In the genomic region with DNA sequence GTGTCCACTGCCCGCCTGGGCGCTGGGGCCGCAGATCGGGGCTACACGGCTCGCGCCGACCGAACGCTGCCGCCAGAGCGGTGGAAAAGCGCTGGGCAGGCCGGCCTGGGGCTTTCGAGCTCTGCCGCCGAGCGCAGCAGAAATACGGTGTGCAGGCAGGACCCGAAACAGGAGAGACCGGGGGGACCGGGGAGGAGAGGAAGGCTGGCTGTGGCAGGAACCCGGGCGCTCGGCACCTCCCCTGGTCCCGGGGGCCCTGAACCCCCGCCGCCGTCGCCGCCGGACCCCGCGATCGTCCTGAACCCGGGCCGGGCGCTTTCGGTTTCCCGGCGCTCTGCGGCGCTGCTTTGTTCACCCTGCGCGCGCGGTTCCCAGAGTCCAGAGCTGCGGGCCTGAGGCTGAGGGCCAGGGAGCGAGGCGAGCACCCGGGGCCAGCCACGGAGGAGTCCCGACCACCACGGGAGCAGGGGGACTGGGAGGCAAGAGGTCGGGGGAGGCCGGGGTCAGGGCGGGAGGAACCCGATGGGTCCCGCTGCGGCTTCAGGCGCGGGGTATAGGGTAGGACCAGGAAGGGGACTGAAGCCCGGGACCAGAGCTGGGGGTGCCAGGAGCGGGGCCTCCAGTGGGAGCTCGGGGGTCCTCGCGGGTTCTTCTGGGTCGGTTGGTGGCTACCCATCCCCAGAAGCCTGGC, we compare ENCODE assay signal across 10 cellular contexts. TPM values are rescaled to one million over a fixed set of nuclear protein-coding genes. Genes with fewer than 3 reads are reported as not detected.
DNase-seq lines count a peak whose midpoint lies in the region; ATAC-seq and TF ChIP-seq lines count a peak whose summit lies in the region.
"Had no signal": no experiment of that assay in that cellular context is flagged by ENCODE, and none has a peak within 500 bp of the region (broad histone marks: within the 10 kb centered on the region; RNA-seq: fewer than 3 reads in every experiment).

No MANE protein-coding gene starts in this region.

- H3K4me3 ChIP-seq in HUES6 (ENCODE audit: low read depth, low read length): peak overlapping the region; percentile 60
- H3K4me3 ChIP-seq in choroid plexus epithelial cell (ENCODE audit: low read depth, low read length): peak overlapping the region; percentile 47
- H3K4me3 ChIP-seq in stomach: peak overlapping the region; percentile 57 to 66 (median 62)

- no peaks in the 10 kb centered on the region for H3K9me3 ChIP-seq in HUES6 (ENCODE audit: control insufficient read depth, insufficient read depth, low read depth, low read length)
- peaks cover 0 to 7% (median 0%) of the 10 kb centered on the region in 4 donors for H3K9me3 ChIP-seq in stomach

- H3K9ac ChIP-seq in HUES6 (ENCODE audit: low read length): peak overlapping the region; percentile 41

- no peak for ATAC-seq in HG02642 (IDR thresholded peaks at IDR 0.05; ENCODE audit: poor library complexity, unreplicated experiment)
- ATAC-seq in naive thymus-derived CD8-positive, alpha-beta T cell: no peak

- H3K9me3 Mint-ChIP-seq in naive thymus-derived CD8-positive, alpha-beta T cell: peaks cover 0 to 5% (median 0%) of the 10 kb centered on the region in 9 donors

- no peak overlapping the region for H3K27ac Mint-ChIP-seq in naive thymus-derived CD8-positive, alpha-beta T cell

- peak; percentile 13 for DNase-seq in choroid plexus epithelial cell (ENCODE audit: low read depth)
- DNase-seq in kidney tubule cell (ENCODE audit: low spot score): peak; percentile 38
- peak; percentile 59 for DNase-seq in stomach
- no peak for DNase-seq in OCI-M2 (lab: John Stamatoyannopoulos, UW; ENCODE audit: unreplicated experiment)
- no peak for DNase-seq in naive thymus-derived CD8-positive, alpha-beta T cell
- DNase-seq in NCI-H128 (lab: John Stamatoyannopoulos, UW; ENCODE audit: unreplicated experiment): no peak
- DNase-seq: effector CD4-positive, alpha-beta T cell; NCI-H2029 treated with DMSO at 0.1 percent for 48 hours had no signal

- peak overlapping the region in 1 of 10 donors; percentile 13 for H3K4me3 Mint-ChIP-seq in naive thymus-derived CD8-positive, alpha-beta T cell

- 0 out of 2 replicates have a peak, but pooled peaks cover 3% of the 10 kb centered on the region for H3K36me3 ChIP-seq in HUES6 (ENCODE audit: control insufficient read depth, insufficient read depth, low read length)
- no peaks in the 10 kb centered on the region for H3K36me3 ChIP-seq in stomach

- H3K4me1 Mint-ChIP-seq in naive thymus-derived CD8-positive, alpha-beta T cell: no peaks in the 10 kb centered on the region

- no peak for TF ChIP-seq EP300 in stomach (IDR thresholded peaks at IDR 0.05)

- intact Hi-C loops in stomach (cut with DNase I; ENCODE audit: low total_unique reads): no loop called here

- TF ChIP-seq CTCF in choroid plexus epithelial cell (conservative IDR thresholded peaks at IDR 0.05; ENCODE audit: low read depth, low read length): no peak
- no peak for TF ChIP-seq CTCF in stomach (IDR thresholded peaks at IDR 0.05)

- H3K36me3 Mint-ChIP-seq in naive thymus-derived CD8-positive, alpha-beta T cell: peaks cover 0 to 8% (median 0%) of the 10 kb centered on the region in 3 donors

- peaks cover 83% of the 10 kb centered on the region for H3K27me3 ChIP-seq in HUES6 (ENCODE audit: control insufficient read depth, insufficient read depth, low read length)
- H3K27me3 ChIP-seq in stomach: peaks cover 10 to 86% (median 43%) of the 10 kb centered on the region in 3 donors

- WGBS in stomach, 5 donors: 0 to 4% (median 2%) methylated on average over 21 to 68 of the region's 68 CpGs

- no peak overlapping the region for H3K27ac ChIP-seq in HUES6 (ENCODE audit: low read depth, low read length)
- H3K27ac ChIP-seq in stomach: peak overlapping the region; percentile 71 to 79 (median 75)

- H3K4me1 ChIP-seq in HUES6 (ENCODE audit: control insufficient read depth, insufficient read depth, low read length): peaks cover 25% of the 10 kb centered on the region; the same call in 1 of the 2 replicates
- peaks cover 14 to 49% (median 34%) of the 10 kb centered on the region in 4 donors for H3K4me1 ChIP-seq in stomach

- H3K27me3 Mint-ChIP-seq in naive thymus-derived CD8-positive, alpha-beta T cell: peaks cover 22 to 71% (median 50%) of the 10 kb centered on the region in 5 donors

- no peak for TF ChIP-seq POLR2A in stomach (IDR thresholded peaks at IDR 0.05)

- POLR2A ChIA-PET in naive thymus-derived CD8-positive, alpha-beta T cell (lab: Charles Lee): no interaction called here

RNA-seq across cellular contexts. Expression of gene IRX2, which starts 12.0 kb away (rescaled TPM):
- 100 to 1,000 TPM in 1 of 5 donors, 10 to 100 TPM in 2, 1 to 10 TPM in 1, not detected in 1; 7.0 to 143 (median 40.7) TPM for total RNA-seq in stomach
- polyA plus RNA-seq in stomach: 1 to 10 TPM; 7.0 to 8.6 (median 8.2) TPM
- total RNA-seq in naive thymus-derived CD8-positive, alpha-beta T cell: not detected
- not detected for polyA plus RNA-seq in naive thymus-derived CD8-positive, alpha-beta T cell

Comparison
In these comparisons a context has a peak if more than half of its experiments do, and no peak if none do; other contexts are left out.
1. DNase-seq: peak in choroid plexus epithelial cell (single experiment), kidney tubule cell (single experiment) and stomach (single experiment); none in OCI-M2 (single experiment), naive thymus-derived CD8-positive, alpha-beta T cell (0 of 10) and NCI-H128 (single experiment).
2. Peak in every context shown above with its lines, with median percentiles within 50 percentile points of each other: H3K4me3 ChIP-seq.